In the genomic region with DNA sequence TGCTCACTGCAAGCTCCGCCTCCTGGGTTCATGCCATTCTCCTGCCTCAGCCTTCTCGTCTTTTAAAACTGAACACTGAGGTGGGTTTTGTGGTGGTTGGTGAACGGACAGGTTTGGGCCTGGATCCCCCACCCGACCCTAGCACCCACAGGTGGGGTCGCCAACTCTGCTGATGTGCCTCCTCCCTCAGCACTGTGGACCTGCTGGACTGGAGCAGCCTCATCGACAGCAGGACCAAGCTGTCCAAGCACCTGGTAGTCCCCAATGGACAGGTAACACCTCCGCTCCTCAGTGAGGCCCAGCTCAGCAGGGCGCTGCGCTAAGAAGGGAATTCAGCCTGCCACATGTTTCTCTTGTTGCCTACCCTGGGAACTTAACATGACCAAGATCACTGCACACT, we compare ENCODE assay signal across 1 cellular context.
TF ChIP-seq lines count a peak whose summit lies in the region.

No MANE protein-coding gene starts in this region.

TF ChIP-seq in HepG2, 621 proteins besides CTCF, POLR2A, EP300 and RAD21:
- TF ChIP-seq, protein P1, sequence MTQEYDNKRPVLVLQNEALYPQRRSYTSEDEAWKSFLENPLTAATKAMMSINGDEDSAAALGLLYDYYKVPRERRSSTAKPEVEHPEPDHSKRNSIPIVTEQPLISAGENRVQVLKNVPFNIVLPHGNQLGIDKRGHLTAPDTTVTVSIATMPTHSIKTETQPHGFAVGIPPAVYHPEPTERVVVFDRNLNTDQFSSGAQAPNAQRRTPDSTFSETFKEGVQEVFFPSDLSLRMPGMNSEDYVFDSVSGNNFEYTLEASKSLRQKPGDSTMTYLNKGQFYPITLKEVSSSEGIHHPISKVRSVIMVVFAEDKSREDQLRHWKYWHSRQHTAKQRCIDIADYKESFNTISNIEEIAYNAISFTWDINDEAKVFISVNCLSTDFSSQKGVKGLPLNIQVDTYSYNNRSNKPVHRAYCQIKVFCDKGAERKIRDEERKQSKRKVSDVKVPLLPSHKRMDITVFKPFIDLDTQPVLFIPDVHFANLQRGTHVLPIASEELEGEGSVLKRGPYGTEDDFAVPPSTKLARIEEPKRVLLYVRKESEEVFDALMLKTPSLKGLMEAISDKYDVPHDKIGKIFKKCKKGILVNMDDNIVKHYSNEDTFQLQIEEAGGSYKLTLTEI (CRISPR knock-in tag; conservative IDR thresholded peaks at IDR 0.05), result no peak
- TF ChIP-seq ZNF24 (IDR thresholded peaks at IDR 0.05), result no peak
- TF ChIP-seq CHCHD3 (CRISPR knock-in tag; IDR thresholded peaks at IDR 0.05), result no peak
- no peak for TF ChIP-seq NCOA5 (CRISPR knock-in tag; IDR thresholded peaks at IDR 0.05)
- no peak for TF ChIP-seq KLF6 (CRISPR knock-in tag; IDR thresholded peaks at IDR 0.05)
- no peak for TF ChIP-seq IKZF1 (IDR thresholded peaks at IDR 0.05)
- no peak for TF ChIP-seq ZFP36L1 (CRISPR knock-in tag; IDR thresholded peaks at IDR 0.05)
- no peak for TF ChIP-seq HOXA3 (CRISPR knock-in tag; IDR thresholded peaks at IDR 0.05)
- no peak for TF ChIP-seq SPEN (CRISPR knock-in tag; IDR thresholded peaks at IDR 0.05; ENCODE audit: low read depth)
- TF ChIP-seq ETV5 (CRISPR knock-in tag; IDR thresholded peaks at IDR 0.05; ENCODE audit: borderline replicate concordance), result no peak
- no peak for TF ChIP-seq SP1 (IDR thresholded peaks at IDR 0.05)
- TF ChIP-seq SP1 (CRISPR knock-in tag; IDR thresholded peaks at IDR 0.05), result no peak
- TF ChIP-seq MED13 (CRISPR knock-in tag; IDR thresholded peaks at IDR 0.05), result no peak
- TF ChIP-seq TP53 (CRISPR knock-in tag; conservative IDR thresholded peaks at IDR 0.05), result no peak
- no peak for TF ChIP-seq ZNF501 (CRISPR knock-in tag; IDR thresholded peaks at IDR 0.05)
